ENCODE assay signal across 8 cellular contexts in the genomic region with DNA sequence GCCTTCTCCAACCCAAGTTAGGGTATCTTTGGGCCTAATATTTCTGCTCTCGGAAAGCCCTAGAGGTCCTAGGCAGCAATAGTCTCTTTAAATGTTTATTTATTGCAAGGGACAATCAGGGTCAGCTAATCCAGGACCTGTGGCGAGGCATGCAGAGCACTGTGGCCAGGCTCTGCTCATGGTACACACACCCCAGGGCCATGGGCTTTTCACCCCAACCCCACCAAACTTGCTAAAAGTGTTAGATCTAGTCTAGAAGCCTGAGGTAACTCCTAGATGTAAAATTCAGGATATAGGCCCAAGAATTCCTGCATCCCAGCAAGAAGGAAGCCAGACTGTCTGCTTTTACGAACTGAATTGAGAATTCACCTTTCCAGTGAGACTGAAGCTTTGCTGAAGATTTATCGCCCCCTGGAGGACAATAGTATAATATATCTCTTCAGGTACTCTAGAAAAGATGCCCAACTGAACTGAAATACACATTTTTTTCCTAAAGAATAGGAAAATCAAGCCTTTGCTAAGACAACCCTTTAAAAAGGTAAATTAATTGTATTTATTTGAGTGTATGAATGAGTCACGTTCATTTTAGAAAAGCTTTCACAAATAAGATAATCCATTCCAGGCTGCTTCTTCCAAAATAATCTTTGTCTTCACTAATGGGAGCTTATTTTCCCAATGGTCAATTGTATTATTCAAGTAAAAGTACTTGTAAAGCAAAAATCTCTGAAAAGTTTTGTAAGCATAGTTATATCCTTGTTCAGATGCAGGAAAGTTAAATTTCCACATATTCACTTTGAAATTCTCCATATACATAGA.
A peak's percentile ranks its signal among the peaks of the same experiment; 100 is the strongest.
DNase-seq lines count a peak whose midpoint lies in the region; ATAC-seq and TF ChIP-seq lines count a peak whose summit lies in the region.

No MANE protein-coding gene starts in this region.

- no peak overlapping the region for H3K4me2 ChIP-seq in fibroblast of lung (ENCODE audit: extremely low read depth, insufficient read depth, low read length)

- in situ Hi-C loops in Panc1 (cut with HindIII; ENCODE audit: low pct_unique_long_range_greater_than_20kb, low sequenced_read_pairs) = no loop called here

- intact Hi-C loops in Panc1 (cut with micrococcal nuclease; ENCODE audit: unreplicated experiment) = loop anchor here (10.0 kb wide), 1 partner anchor 868 kb away; no protein-coding TSS in a partner anchor

- no peaks in the 10 kb centered on the region for H3K27me3 ChIP-seq in HL-60 (ENCODE audit: insufficient read depth, poor library complexity, severe bottlenecking)
- no peaks in the 10 kb centered on the region for H3K27me3 ChIP-seq in Panc1 (ENCODE audit: control insufficient read depth, insufficient read depth, low read length)
- H3K27me3 ChIP-seq in fibroblast of lung (ENCODE audit: control insufficient read depth, insufficient read depth, low read length) = no peaks in the 10 kb centered on the region

- ATAC-seq in GM21390 (IDR thresholded peaks at IDR 0.05; ENCODE audit: unreplicated experiment) = peak; percentile 90
- no peak; the same call in 1 of the 2 replicates for ATAC-seq in Panc1

- no peaks in the 10 kb centered on the region for H3K4me1 Mint-ChIP-seq in T-helper 2 cell treated with Interferon-gamma antibody and Interleukin-4, amounts not matched to agents 5 μg/mL and 100 μg/mL, for 36 hours (ENCODE audit: low read depth)

- H3K9me3 Mint-ChIP-seq in T-helper 2 cell treated with Interferon-gamma antibody and Interleukin-4, amounts not matched to agents 5 μg/mL and 100 μg/mL, for 36 hours = no peaks in the 10 kb centered on the region

- H3K4me3 ChIP-seq in HL-60 (replicated peaks; ENCODE audit: insufficient read depth, low read length) = no peak overlapping the region
- no peak overlapping the region for H3K4me3 ChIP-seq in Panc1 (ENCODE audit: low read depth in 2 of 2, low read length in 2 of 2)
- no peak overlapping the region for H3K4me3 ChIP-seq in fibroblast of lung (replicated peaks in 1 of 4; ENCODE audit: control extremely low read depth in 1 of 4, insufficient read depth in 1 of 4, low read depth in 3 of 4, low read length in 4 of 4)

- BruUV-seq in Panc1 (replicated peaks; lab: Mats Ljungman, UMichigan) = no TSS peak

- no peaks in the 10 kb centered on the region for H3K36me3 ChIP-seq in Panc1 (ENCODE audit: control insufficient read depth, insufficient read depth, low read length)
- H3K36me3 ChIP-seq in fibroblast of lung (ENCODE audit: control insufficient read depth, insufficient read depth, low read length) = no peaks in the 10 kb centered on the region

- TF ChIP-seq CTCF in GM10248 (IDR thresholded peaks at IDR 0.05; ENCODE audit: control extremely low read depth, extremely low read depth, low read depth, missing control alignments) (peak; percentile 53), HL-60 (IDR thresholded peaks at IDR 0.05; ENCODE audit: insufficient read depth, low read length) (peak; percentile 24), Panc1 (IDR thresholded peaks at IDR 0.05) (peak; percentile 58), fibroblast of lung (conservative IDR thresholded peaks at IDR 0.05 in 1 of 2, IDR thresholded peaks at IDR 0.05 in 1 of 2; ENCODE audit: low read depth in 1 of 2, low read length in 2 of 2) (peak in 1 of 2 donors; percentile 44)

- H3K4me1 ChIP-seq in Panc1 (ENCODE audit: control insufficient read depth, insufficient read depth, low read length) = no peaks in the 10 kb centered on the region
- H3K4me1 ChIP-seq in fibroblast of lung (ENCODE audit: control insufficient read depth, extremely low read depth, insufficient read depth, low read length) = no peaks in the 10 kb centered on the region

- H3K27ac Mint-ChIP-seq in T-helper 2 cell treated with Interferon-gamma antibody and Interleukin-4, amounts not matched to agents 5 μg/mL and 100 μg/mL, for 36 hours = no peak overlapping the region

- no peaks in the 10 kb centered on the region for H3K27me3 Mint-ChIP-seq in T-helper 2 cell treated with Interferon-gamma antibody and Interleukin-4, amounts not matched to agents 5 μg/mL and 100 μg/mL, for 36 hours (ENCODE audit: low read depth)

- CTCF ChIA-PET in GM10248 (lab: Yijun Ruan, JAX) = interaction anchor here (0.8 to 2.6 kb wide), 15 partner anchors 8 to 1939 kb away, joined by 3 to 21 read pairs (median 3); no protein-coding TSS in a partner anchor
- CTCF ChIA-PET in Panc1 (lab: Charles Lee) = no interaction called here

- H2AFZ ChIP-seq in fibroblast of lung (ENCODE audit: low read length) = no peak overlapping the region

- no peaks in the 10 kb centered on the region for H4K20me1 ChIP-seq in fibroblast of lung (ENCODE audit: control insufficient read depth, extremely low read depth, insufficient read depth, low read length)

- no peak overlapping the region for H3K9ac ChIP-seq in fibroblast of lung (ENCODE audit: insufficient read depth, low read length)

- no peaks in the 10 kb centered on the region for H3K36me3 Mint-ChIP-seq in T-helper 2 cell treated with Interferon-gamma antibody and Interleukin-4, amounts not matched to agents 5 μg/mL and 100 μg/mL, for 36 hours (ENCODE audit: low read depth)

- H3K9me3 ChIP-seq in Panc1 (ENCODE audit: control insufficient read depth, insufficient read depth, low read depth, low read length) (no peaks in the 10 kb centered on the region), fibroblast of lung (ENCODE audit: control insufficient read depth, insufficient read depth, low read depth, low read length) (no peaks in the 10 kb centered on the region)

- POLR2A ChIA-PET in GM10248 (lab: Yijun Ruan, JAX) = no interaction called here
- POLR2A ChIA-PET in Panc1 (lab: Charles Lee) = no interaction called here

- DNase-seq in GM10248 (ENCODE audit: extremely low spot score) (peak; percentile 40), HL-60 (ENCODE audit: low read depth in 1 of 2, low spot score in 1 of 2) (peak in 1 of 2 experiments; percentile 1), Panc1 (ENCODE audit: low read depth, low spot score) (peak; percentile 5), fibroblast of lung (ENCODE audit: low read depth in 2 of 2) (peak; percentile 1 to 22), pons (ENCODE audit: low spot score) (peak; percentile 64)
- DNase-seq in T-helper 2 cell treated with Interferon-gamma antibody and Interleukin-4, amounts not matched to agents 5 μg/mL and 100 μg/mL, for 36 hours (ENCODE audit: low spot score) = no peak
- no peak for DNase-seq in stimulated activated CD4-positive, alpha-beta T cell treated with anti-CD3 and anti-CD28 coated beads, Interleukin-12 subunit alpha, Interleukin-12 subunit beta, amount 100 ng/mL, for 4 hours

- no peak overlapping the region for H3K4me3 Mint-ChIP-seq in T-helper 2 cell treated with Interferon-gamma antibody and Interleukin-4, amounts not matched to agents 5 μg/mL and 100 μg/mL, for 36 hours

- no peaks in the 10 kb centered on the region for H3K79me2 ChIP-seq in fibroblast of lung (ENCODE audit: control insufficient read depth, insufficient read depth, low read length)

- no peak overlapping the region for H3K27ac ChIP-seq in HL-60 (replicated peaks)
- H3K27ac ChIP-seq in Panc1 (ENCODE audit: low read length) = no peak overlapping the region
- no peak overlapping the region for H3K27ac ChIP-seq in fibroblast of lung (ENCODE audit: insufficient read depth, low read length)

Comparison
In these comparisons a context has a peak if more than half of its experiments do, and no peak if none do; other contexts are left out.
1. DNase-seq: peak in GM10248 (single experiment), Panc1 (single experiment), fibroblast of lung (2 of 2) and pons (single experiment); none in T-helper 2 cell treated with Interferon-gamma antibody and Interleukin-4, amounts not matched to agents 5 μg/mL and 100 μg/mL, for 36 hours (single experiment) and stimulated activated CD4-positive, alpha-beta T cell treated with anti-CD3 and anti-CD28 coated beads, Interleukin-12 subunit alpha, Interleukin-12 subunit beta, amount 100 ng/mL, for 4 hours (single experiment).